Comparison of ENCODE assay signal across 8 cellular contexts in the genomic region with DNA sequence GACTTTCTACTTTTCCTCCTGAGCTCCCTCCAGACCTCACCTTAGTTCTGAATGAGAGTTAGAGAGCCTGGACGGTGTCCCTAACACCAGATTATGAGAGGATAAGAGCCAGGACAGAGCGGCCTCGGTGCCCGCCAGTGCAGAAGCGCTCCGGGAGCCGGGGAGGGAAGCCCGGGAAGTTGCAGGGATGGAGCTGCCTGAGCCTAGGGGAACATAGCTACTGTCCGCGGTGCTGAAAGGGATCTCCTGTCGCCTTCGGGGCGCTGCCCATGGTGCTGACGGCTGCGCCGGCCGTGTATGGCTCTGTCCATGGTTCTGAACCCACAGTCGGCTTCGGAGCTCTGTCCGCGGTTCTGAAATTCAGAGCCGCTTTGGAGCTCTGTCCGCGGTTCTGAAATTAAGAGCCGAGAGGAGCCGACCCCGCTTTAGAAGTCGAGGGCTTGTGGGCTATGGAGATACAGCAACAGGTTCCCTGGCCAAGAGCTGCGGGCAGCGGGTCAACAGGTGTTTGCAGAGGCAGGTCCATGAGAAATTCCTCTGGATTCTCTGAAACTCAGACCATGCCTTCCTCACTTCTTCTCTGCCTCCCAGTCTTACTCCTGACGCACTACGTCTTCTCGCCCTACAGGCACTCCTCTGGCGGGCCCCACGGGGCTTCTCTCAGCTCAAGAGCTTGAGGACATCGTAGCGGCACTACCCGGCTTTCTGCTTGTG. TPM values are rescaled to one million over a fixed set of nuclear protein-coding genes. Genes with fewer than 3 reads are reported as not detected.
DNase-seq lines count a peak whose midpoint lies in the region; ATAC-seq and TF ChIP-seq lines count a peak whose summit lies in the region.

No MANE protein-coding gene starts in this region.

- H3K4me3 ChIP-seq in liver (ENCODE audit: low read depth in 1 of 3, low read length in 3 of 3) = no peak overlapping the region

- WGBS in liver = 15% methylated on average over 38 of the region's 38 CpGs

- H3K27me3 ChIP-seq in liver (ENCODE audit: control insufficient read depth in 4 of 4, insufficient read depth in 4 of 4, low read length in 3 of 4) = peaks cover 0 to 4% (median 0%) of the 10 kb centered on the region in 4 donors

- in situ Hi-C loops in ACHN (cut with HindIII; ENCODE audit: low pct_ligation_motif_present, low pct_unique_long_range_greater_than_20kb, low sequenced_read_pairs) = loop anchor here (25.0 kb wide), 1 partner anchor 266 kb away; a partner anchor contains a TSS

- no peak overlapping the region for H3K27ac ChIP-seq in liver (ENCODE audit: low read depth in 1 of 2, low read length in 2 of 2)

- peak; percentile 76 for ATAC-seq in GM21381 (IDR thresholded peaks at IDR 0.05; ENCODE audit: unreplicated experiment)
- no peak for ATAC-seq in HG02884 (IDR thresholded peaks at IDR 0.05; ENCODE audit: unreplicated experiment)

- H3K9ac ChIP-seq in liver (ENCODE audit: low read depth in 1 of 2, low read length in 2 of 2) = no peak overlapping the region

- no peaks in the 10 kb centered on the region for H3K36me3 ChIP-seq in liver (ENCODE audit: control insufficient read depth in 4 of 4, insufficient read depth in 3 of 4, low read depth in 1 of 4, low read length in 3 of 4)

- DNase-seq in ACHN (peak; percentile 80), NCI-H69 (lab: John Stamatoyannopoulos, UW) (peak; percentile 36)
- peak; percentile 72 to 78 for DNase-seq in activated CD8-positive, alpha-beta memory T cell treated with anti-CD3 and anti-CD28 coated beads for 1 hour (ENCODE audit: extremely low read depth in 1 of 2, low read depth in 1 of 2)
- DNase-seq in effector CD4-positive, alpha-beta T cell = peak; percentile 86
- DNase-seq in stimulated activated CD4-positive, alpha-beta T cell treated with anti-CD3 and anti-CD28 coated beads, TNF-alpha, amount 100 ng/mL, for 24 hours (ENCODE audit: low read depth in 3 of 3) = peak; percentile 77 to 83 (median 82)

- no peaks in the 10 kb centered on the region for H3K9me3 ChIP-seq in liver (ENCODE audit: control insufficient read depth in 4 of 4, low read length in 3 of 4)

- TF ChIP-seq RAD21 in liver (IDR thresholded peaks at IDR 0.05) = peak in 1 of 2 donors; percentile 39

- no peak for TF ChIP-seq CTCF in liver (IDR thresholded peaks at IDR 0.05; ENCODE audit: low read depth, low read length, missing input control)

- peaks cover 0 to 6% (median 0%) of the 10 kb centered on the region in 4 donors for H3K4me1 ChIP-seq in liver (ENCODE audit: control insufficient read depth in 4 of 4, insufficient read depth in 4 of 4, low read length in 3 of 4)

TF ChIP-seq in liver, 16 proteins besides CTCF, POLR2A, EP300 and RAD21:
- TF ChIP-seq, protein P1, sequence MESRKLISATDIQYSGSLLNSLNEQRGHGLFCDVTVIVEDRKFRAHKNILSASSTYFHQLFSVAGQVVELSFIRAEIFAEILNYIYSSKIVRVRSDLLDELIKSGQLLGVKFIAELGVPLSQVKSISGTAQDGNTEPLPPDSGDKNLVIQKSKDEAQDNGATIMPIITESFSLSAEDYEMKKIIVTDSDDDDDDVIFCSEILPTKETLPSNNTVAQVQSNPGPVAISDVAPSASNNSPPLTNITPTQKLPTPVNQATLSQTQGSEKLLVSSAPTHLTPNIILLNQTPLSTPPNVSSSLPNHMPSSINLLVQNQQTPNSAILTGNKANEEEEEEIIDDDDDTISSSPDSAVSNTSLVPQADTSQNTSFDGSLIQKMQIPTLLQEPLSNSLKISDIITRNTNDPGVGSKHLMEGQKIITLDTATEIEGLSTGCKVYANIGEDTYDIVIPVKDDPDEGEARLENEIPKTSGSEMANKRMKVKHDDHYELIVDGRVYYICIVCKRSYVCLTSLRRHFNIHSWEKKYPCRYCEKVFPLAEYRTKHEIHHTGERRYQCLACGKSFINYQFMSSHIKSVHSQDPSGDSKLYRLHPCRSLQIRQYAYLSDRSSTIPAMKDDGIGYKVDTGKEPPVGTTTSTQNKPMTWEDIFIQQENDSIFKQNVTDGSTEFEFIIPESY (IDR thresholded peaks at IDR 0.05) = no peak
- TF ChIP-seq RXRA (IDR thresholded peaks at IDR 0.05) = peak in 1 of 2 donors; percentile 18
- TF ChIP-seq SP1 (IDR thresholded peaks at IDR 0.05) = no peak
- TF ChIP-seq YY1 (IDR thresholded peaks at IDR 0.05) = no peak
- TF ChIP-seq NR2F2 (IDR thresholded peaks at IDR 0.05) = peak; percentile 40
- TF ChIP-seq JUND (IDR thresholded peaks at IDR 0.05) = no peak
- TF ChIP-seq, protein P2, sequence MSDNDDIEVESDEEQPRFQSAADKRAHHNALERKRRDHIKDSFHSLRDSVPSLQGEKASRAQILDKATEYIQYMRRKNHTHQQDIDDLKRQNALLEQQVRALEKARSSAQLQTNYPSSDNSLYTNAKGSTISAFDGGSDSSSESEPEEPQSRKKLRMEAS (IDR thresholded peaks at IDR 0.05) = peak; percentile 72
- TF ChIP-seq EGR1 (IDR thresholded peaks at IDR 0.05; ENCODE audit: low read depth in 2 of 2) = no peak
- TF ChIP-seq, protein P3, sequence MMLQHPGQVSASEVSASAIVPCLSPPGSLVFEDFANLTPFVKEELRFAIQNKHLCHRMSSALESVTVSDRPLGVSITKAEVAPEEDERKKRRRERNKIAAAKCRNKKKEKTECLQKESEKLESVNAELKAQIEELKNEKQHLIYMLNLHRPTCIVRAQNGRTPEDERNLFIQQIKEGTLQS (IDR thresholded peaks at IDR 0.05) = no peak
- no peak for TF ChIP-seq FOXA1 (IDR thresholded peaks at IDR 0.05)
- no peak for TF ChIP-seq TAF1 (conservative IDR thresholded peaks at IDR 0.05)
- TF ChIP-seq FOXA2 (IDR thresholded peaks at IDR 0.05) = no peak
- TF ChIP-seq HNF4G (IDR thresholded peaks at IDR 0.05) = no peak
- TF ChIP-seq GABPA (IDR thresholded peaks at IDR 0.05 in 1 of 2, conservative IDR thresholded peaks at IDR 0.05 in 1 of 2) = no peak
- no peak for TF ChIP-seq HNF4A (conservative IDR thresholded peaks at IDR 0.05)
- TF ChIP-seq, protein P4, sequence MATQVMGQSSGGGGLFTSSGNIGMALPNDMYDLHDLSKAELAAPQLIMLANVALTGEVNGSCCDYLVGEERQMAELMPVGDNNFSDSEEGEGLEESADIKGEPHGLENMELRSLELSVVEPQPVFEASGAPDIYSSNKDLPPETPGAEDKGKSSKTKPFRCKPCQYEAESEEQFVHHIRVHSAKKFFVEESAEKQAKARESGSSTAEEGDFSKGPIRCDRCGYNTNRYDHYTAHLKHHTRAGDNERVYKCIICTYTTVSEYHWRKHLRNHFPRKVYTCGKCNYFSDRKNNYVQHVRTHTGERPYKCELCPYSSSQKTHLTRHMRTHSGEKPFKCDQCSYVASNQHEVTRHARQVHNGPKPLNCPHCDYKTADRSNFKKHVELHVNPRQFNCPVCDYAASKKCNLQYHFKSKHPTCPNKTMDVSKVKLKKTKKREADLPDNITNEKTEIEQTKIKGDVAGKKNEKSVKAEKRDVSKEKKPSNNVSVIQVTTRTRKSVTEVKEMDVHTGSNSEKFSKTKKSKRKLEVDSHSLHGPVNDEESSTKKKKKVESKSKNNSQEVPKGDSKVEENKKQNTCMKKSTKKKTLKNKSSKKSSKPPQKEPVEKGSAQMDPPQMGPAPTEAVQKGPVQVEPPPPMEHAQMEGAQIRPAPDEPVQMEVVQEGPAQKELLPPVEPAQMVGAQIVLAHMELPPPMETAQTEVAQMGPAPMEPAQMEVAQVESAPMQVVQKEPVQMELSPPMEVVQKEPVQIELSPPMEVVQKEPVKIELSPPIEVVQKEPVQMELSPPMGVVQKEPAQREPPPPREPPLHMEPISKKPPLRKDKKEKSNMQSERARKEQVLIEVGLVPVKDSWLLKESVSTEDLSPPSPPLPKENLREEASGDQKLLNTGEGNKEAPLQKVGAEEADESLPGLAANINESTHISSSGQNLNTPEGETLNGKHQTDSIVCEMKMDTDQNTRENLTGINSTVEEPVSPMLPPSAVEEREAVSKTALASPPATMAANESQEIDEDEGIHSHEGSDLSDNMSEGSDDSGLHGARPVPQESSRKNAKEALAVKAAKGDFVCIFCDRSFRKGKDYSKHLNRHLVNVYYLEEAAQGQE (IDR thresholded peaks at IDR 0.05) = peak; percentile 100

RNA-seq across cellular contexts. Expression of a gene that starts 0.8 kb away (rescaled TPM):
- total RNA-seq in liver = not detected
- under 1 TPM in 1 of 2 donors, not detected in 1; 0.01 TPM for polyA plus RNA-seq in liver

RNA-seq across cellular contexts. Expression of a gene that starts 17.0 kb away (rescaled TPM):
- total RNA-seq in liver = 10 to 100 TPM; 18.0 to 24.7 TPM
- polyA plus RNA-seq in liver = 10 to 100 TPM; 39.9 to 45.6 TPM

RNA-seq across cellular contexts. Expression of a gene that starts 45.1 kb away (rescaled TPM):
- 1 to 10 TPM; 1.9 to 5.4 TPM for total RNA-seq in liver
- polyA plus RNA-seq in liver = 1 to 10 TPM; 1.7 to 2.4 TPM

RNA-seq across cellular contexts. Expression of a gene that starts 50.1 kb away (rescaled TPM):
- total RNA-seq in liver = 1 to 10 TPM; 1.5 to 3.3 TPM
- polyA plus RNA-seq in liver = 1 to 10 TPM; 1.2 to 1.6 TPM

RNA-seq across cellular contexts. Expression of a gene that starts 58.6 kb away (rescaled TPM):
- total RNA-seq in liver = 10 to 100 TPM; 29.8 to 41.0 TPM
- polyA plus RNA-seq in liver = 10 to 100 TPM; 10.9 to 24.8 TPM

Comparison
In these comparisons a context has a peak if more than half of its experiments do, and no peak if none do; other contexts are left out.
1. DNase-seq: peak in every context shown above with its lines; median percentile 86 in effector CD4-positive, alpha-beta T cell; 82 in stimulated activated CD4-positive, alpha-beta T cell treated with anti-CD3 and anti-CD28 coated beads, TNF-alpha, amount 100 ng/mL, for 24 hours; 80 in ACHN; 75 in activated CD8-positive, alpha-beta memory T cell treated with anti-CD3 and anti-CD28 coated beads for 1 hour; 36 in NCI-H69.